Comparison of ENCODE assay signal across 32 cellular contexts in the genomic region with DNA sequence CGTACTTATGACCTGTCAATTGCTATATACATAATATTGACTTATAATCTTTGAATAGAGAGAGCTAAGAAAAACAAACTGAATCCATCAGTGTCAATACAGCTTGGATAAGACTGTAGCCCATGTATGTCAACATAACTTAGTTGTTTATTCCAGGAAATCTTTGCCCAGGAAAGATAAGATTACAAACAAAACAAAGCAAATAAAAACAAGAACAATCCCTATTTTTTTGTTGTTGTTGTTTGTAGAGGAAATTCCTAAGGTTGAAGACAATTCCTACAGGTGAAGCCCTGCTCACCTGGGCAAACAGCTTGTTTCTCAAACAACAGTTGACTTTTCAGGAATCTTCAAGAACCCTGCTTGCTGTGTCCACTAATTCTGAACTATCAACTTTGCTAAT.
"Had no signal": no experiment of that assay in that cellular context is flagged by ENCODE, and none has a peak within 500 bp of the region (broad histone marks: within the 10 kb centered on the region; RNA-seq: fewer than 3 reads in every experiment).

No MANE protein-coding gene starts in this region.

- H3K4me3 Mint-ChIP-seq: immature natural killer cell; mesothelial cell of epicardium; naive B cell; natural killer cell; nephron progenitor cell; neural progenitor cell; stimulated activated naive B cell treated with anti-CD40 and anti-IgM and Interleukin-4, amounts not matched to agents 10 μg/mL and 1 μg/mL and 100 μg/mL, for 72 hours had no signal

- ATAC-seq: left colon; left lung; lower lobe of right lung; natural killer cell; right cardiac atrium; sciatic nerve; stimulated activated naive B cell treated with anti-CD40 and anti-IgM and Interleukin-4, amounts not matched to agents 10 μg/mL and 1 μg/mL and 100 μg/mL, for 72 hours; stimulated activated naive CD8-positive, alpha-beta T cell treated with anti-CD3 and anti-CD28 coated beads, Interleukin-15, Interleukin-2, amounts not matched to agents 100 U/mL and 50 U/mL, for 24 hours had no signal

- H3K9ac ChIP-seq: neural progenitor cell, parathyroid adenoma had no signal

- H3K9me3 Mint-ChIP-seq: immature natural killer cell; naive B cell; natural killer cell; neural progenitor cell; stimulated activated naive B cell treated with anti-CD40 and anti-IgM and Interleukin-4, amounts not matched to agents 10 μg/mL and 1 μg/mL and 100 μg/mL, for 72 hours had no signal

- H3K4me2 ChIP-seq: neural progenitor cell had no signal

- H2AFZ ChIP-seq: neural progenitor cell, parathyroid adenoma had no signal

- H3K4me3 ChIP-seq: left lung, lower lobe of right lung, neural progenitor cell, skin epidermis, stomach, testis, thyroid gland, transverse colon, upper lobe of left lung, vagina had no signal

- H3K4me1 ChIP-seq: parathyroid adenoma, testis, thyroid gland, transverse colon had no signal

- H3K27ac ChIP-seq: left lung, lower lobe of right lung, neural progenitor cell, neutrophil, parathyroid adenoma, skin epidermis, stomach, testis, thyroid gland, transverse colon, upper lobe of left lung, vagina had no signal

- H3K79me2 ChIP-seq: parathyroid adenoma had no signal

- H3K4me1 Mint-ChIP-seq: immature natural killer cell; naive B cell; natural killer cell; stimulated activated naive B cell treated with anti-CD40 and anti-IgM and Interleukin-4, amounts not matched to agents 10 μg/mL and 1 μg/mL and 100 μg/mL, for 72 hours had no signal

- FAIRE-seq: islet of Langerhans, kidney had no signal

- H3K27me3 ChIP-seq: left lung, neural progenitor cell, stomach, testis, thyroid gland, transverse colon, upper lobe of left lung, vagina had no signal

- H3K9me3 ChIP-seq: left lung, lower lobe of right lung, neutrophil, stomach, testis, thyroid gland, transverse colon, upper lobe of left lung, vagina had no signal

- H3K27ac Mint-ChIP-seq: immature natural killer cell; mesothelial cell of epicardium; natural killer cell; nephron progenitor cell; neural progenitor cell; stimulated activated naive B cell treated with anti-CD40 and anti-IgM and Interleukin-4, amounts not matched to agents 10 μg/mL and 1 μg/mL and 100 μg/mL, for 72 hours had no signal

- H3K27me3 Mint-ChIP-seq: naive B cell; stimulated activated naive B cell treated with anti-CD40 and anti-IgM and Interleukin-4, amounts not matched to agents 10 μg/mL and 1 μg/mL and 100 μg/mL, for 72 hours had no signal

- DNase-seq: immature natural killer cell; kidney; left colon; left lung; lower lobe of right lung; mammary epithelial cell; mesenchymal stem cell; naive B cell; natural killer cell; nephron progenitor cell; occipital lobe; retina; right cardiac atrium; stimulated activated CD4-positive, alpha-beta T cell treated with anti-CD3 and anti-CD28 coated beads, Interleukin-12 subunit alpha, Interleukin-12 subunit beta, amount 100 ng/mL, for 4 hours; stimulated activated CD4-positive, alpha-beta T cell treated with anti-CD3 and anti-CD28 coated beads, Interleukin-15, amount 100 ng/mL, for 24 hours; stimulated activated CD4-positive, alpha-beta T cell treated with anti-CD3 and anti-CD28 coated beads, Interleukin-2, amount 100 ng/mL, for 24 hours; stimulated activated CD4-positive, alpha-beta T cell treated with anti-CD3 and anti-CD28 coated beads, Interleukin-4, amount 100 ng/mL, for 1 hour; stimulated activated naive B cell treated with anti-CD40 and anti-IgM and Interleukin-4, amounts not matched to agents 10 μg/mL and 1 μg/mL and 100 μg/mL, for 72 hours; stimulated activated naive CD8-positive, alpha-beta T cell treated with anti-CD3 and anti-CD28 coated beads, Interleukin-15, Interleukin-2, amounts not matched to agents 100 U/mL and 50 U/mL, for 24 hours; stomach; testis; thyroid gland; transverse colon; upper lobe of left lung had no signal

- H3K36me3 ChIP-seq: lower lobe of right lung, neural progenitor cell, neutrophil, thyroid gland, transverse colon, vagina had no signal

- H3K36me3 Mint-ChIP-seq: naive B cell, natural killer cell had no signal
